ENCODE assay signal across 8 cellular contexts in genomic region chr3:58299839-58300516, GRCh38. TPM values are rescaled to one million over a fixed set of nuclear protein-coding genes. Genes with fewer than 3 reads are reported as not detected.
A peak's percentile ranks its signal among the peaks of the same experiment; 100 is the strongest.
DNase-seq lines count a peak whose midpoint lies in the region; ATAC-seq and TF ChIP-seq lines count a peak whose summit lies in the region.

No MANE protein-coding gene starts in this region.

- no peak overlapping the region for H3K27ac Mint-ChIP-seq in stimulated activated effector memory CD8-positive, alpha-beta T cell treated with anti-CD3 and anti-CD28 coated beads, Interleukin-12 subunit alpha, Interleukin-12 subunit beta, amount 100 ng/mL, for 72 hours

- H3K27me3 ChIP-seq in body of pancreas = no peaks in the 10 kb centered on the region

- no peaks in the 10 kb centered on the region for H3K9me3 ChIP-seq in body of pancreas

- no peak overlapping the region for H3K4me3 ChIP-seq in AG09309 (ENCODE audit: control insufficient read depth, low read depth, low read length)
- no peak overlapping the region for H3K4me3 ChIP-seq in body of pancreas

- no peaks in the 10 kb centered on the region for H3K36me3 ChIP-seq in body of pancreas (replicated peaks in 1 of 2; ENCODE audit: insufficient read depth in 1 of 2, low read depth in 2 of 2)

- TF ChIP-seq CTCF in AG09309 (IDR thresholded peaks at IDR 0.05; ENCODE audit: control insufficient read depth, insufficient read depth, low read depth, low read length, missing control alignments) (peak; percentile 61), body of pancreas (IDR thresholded peaks at IDR 0.05) (peak; percentile 23 to 71 (median 60))

- DNase-seq in AG09309 (ENCODE audit: low read depth) (peak; percentile 21), HCEC 1CT (peak; percentile 49), body of pancreas (peak in 2 of 4 donors; percentile 14 to 20), lung microvascular endothelial cell (ENCODE audit: low read depth in 2 of 2) (peak; percentile 74 to 85), GF-D8 (lab: John Stamatoyannopoulos, UW) (no peak)
- DNase-seq in stimulated activated effector memory CD8-positive, alpha-beta T cell treated with anti-CD3 and anti-CD28 coated beads, Interleukin-12 subunit alpha, Interleukin-12 subunit beta, amount 100 ng/mL, for 72 hours (ENCODE audit: low spot score in 2 of 2) = no peak

- no peaks in the 10 kb centered on the region for H3K4me1 Mint-ChIP-seq in stimulated activated effector memory CD8-positive, alpha-beta T cell treated with anti-CD3 and anti-CD28 coated beads, Interleukin-12 subunit alpha, Interleukin-12 subunit beta, amount 100 ng/mL, for 72 hours

- no peak overlapping the region for H3K4me3 Mint-ChIP-seq in stimulated activated effector memory CD8-positive, alpha-beta T cell treated with anti-CD3 and anti-CD28 coated beads, Interleukin-12 subunit alpha, Interleukin-12 subunit beta, amount 100 ng/mL, for 72 hours

- H3K36me3 Mint-ChIP-seq in stimulated activated effector memory CD8-positive, alpha-beta T cell treated with anti-CD3 and anti-CD28 coated beads, Interleukin-12 subunit alpha, Interleukin-12 subunit beta, amount 100 ng/mL, for 72 hours = no peaks in the 10 kb centered on the region

- intact Hi-C loops in body of pancreas (cut with DNase I) = loop anchor here (5.0 kb wide), 2 partner anchors 108 to 293 kb away; partner anchors contain the start of gene FLNB

- no peak overlapping the region for H3K27ac ChIP-seq in body of pancreas

- no peak for TF ChIP-seq POLR2A in body of pancreas (IDR thresholded peaks at IDR 0.05)

- H3K9me3 Mint-ChIP-seq in stimulated activated effector memory CD8-positive, alpha-beta T cell treated with anti-CD3 and anti-CD28 coated beads, Interleukin-12 subunit alpha, Interleukin-12 subunit beta, amount 100 ng/mL, for 72 hours = peaks cover 5% of the 10 kb centered on the region

- ATAC-seq in body of pancreas (peak; percentile 47), GM18517 (IDR thresholded peaks at IDR 0.05; ENCODE audit: unreplicated experiment) (no peak), GM21619 (IDR thresholded peaks at IDR 0.05; ENCODE audit: unreplicated experiment) (no peak)
- no peak for ATAC-seq in stimulated activated effector memory CD8-positive, alpha-beta T cell treated with anti-CD3 and anti-CD28 coated beads, Interleukin-12 subunit alpha, Interleukin-12 subunit beta, amount 100 ng/mL, for 72 hours

- no peaks in the 10 kb centered on the region for H3K4me1 ChIP-seq in body of pancreas

- WGBS in body of pancreas, 2 donors = 10 to 14% methylated on average over 8 of the region's 8 CpGs

RNA-seq across cellular contexts. Expression of gene RPP14, which starts 6.1 kb away (rescaled TPM):
- total RNA-seq in body of pancreas (1 to 10 TPM; 3.6 to 4.3 TPM), lung microvascular endothelial cell (11.8 and 12.3 TPM in 2 replicates)

RNA-seq across cellular contexts. Expression of gene HTD2, which starts 6.3 kb away (rescaled TPM):
- total RNA-seq in body of pancreas (1 to 10 TPM in 1 of 2 donors, under 1 TPM in 1; 0.99 to 4.9 TPM), lung microvascular endothelial cell (4.4 and 5.6 TPM in 2 replicates)

RNA-seq across cellular contexts. Expression of gene PXK, which starts 32.7 kb away (rescaled TPM):
- total RNA-seq in body of pancreas (10 to 100 TPM in 1 of 2 donors, 1 to 10 TPM in 1; 8.2 to 12.7 TPM), lung microvascular endothelial cell (13.7 and 16.1 TPM in 2 replicates)

Comparison
In these comparisons a context has a peak if more than half of its experiments do, and no peak if none do; other contexts are left out.
1. DNase-seq: peak in AG09309 (single experiment), HCEC 1CT (single experiment) and lung microvascular endothelial cell (2 of 2); none in stimulated activated effector memory CD8-positive, alpha-beta T cell treated with anti-CD3 and anti-CD28 coated beads, Interleukin-12 subunit alpha, Interleukin-12 subunit beta, amount 100 ng/mL, for 72 hours (0 of 2) and GF-D8 (single experiment).